ENCODE assay signal across 16 cellular contexts in genomic region chr2:54880428-54880827, GRCh38.
A peak's percentile ranks its signal among the peaks of the same experiment; 100 is the strongest.
DNase-seq lines count a peak whose midpoint lies in the region; ATAC-seq and TF ChIP-seq lines count a peak whose summit lies in the region.
"Had no signal": no experiment of that assay in that cellular context is flagged by ENCODE, and none has a peak within 500 bp of the region (broad histone marks: within the 10 kb centered on the region; RNA-seq: fewer than 3 reads in every experiment).

No MANE protein-coding gene starts in this region.

- CTCF ChIA-PET in SK-N-SH (lab: Yijun Ruan, JAX): interaction anchor here (1.6 kb wide), 1 partner anchor 773 kb away, joined by 3 read pairs; no protein-coding TSS in a partner anchor

- H3K27ac ChIP-seq in SK-N-SH (ENCODE audit: low read depth in 2 of 2, low read length in 1 of 2): no peak overlapping the region
- H3K27ac ChIP-seq: foreskin keratinocyte, sigmoid colon had no signal

- H3K9ac ChIP-seq in SK-N-SH: no peak overlapping the region

- H3K36me3 ChIP-seq in SK-N-SH (replicated peaks in 1 of 2; ENCODE audit: control insufficient read depth in 1 of 2, insufficient read depth in 2 of 2, low read length in 1 of 2): no peaks in the 10 kb centered on the region
- H3K36me3 ChIP-seq: sigmoid colon had no signal

- TF ChIP-seq CTCF in SK-N-SH (IDR thresholded peaks at IDR 0.05): no peak
- no peak for TF ChIP-seq CTCF in glutamatergic neuron (IDR thresholded peaks at IDR 0.05; ENCODE audit: partially characterized antibody, unreplicated experiment)

- H3K9me3 Mint-ChIP-seq in glutamatergic neuron (ENCODE audit: unreplicated experiment): peaks cover 4% of the 10 kb centered on the region
- no peaks in the 10 kb centered on the region for H3K9me3 Mint-ChIP-seq in effector memory CD8-positive, alpha-beta T cell
- H3K9me3 Mint-ChIP-seq: activated naive CD4-positive, alpha-beta T cell treated with anti-CD3 and anti-CD28 coated beads, Interleukin-2, amount 50 U/mL, for 24 hours; central memory CD8-positive, alpha-beta T cell; neural crest cell had no signal

- no peaks in the 10 kb centered on the region for H3K36me3 Mint-ChIP-seq in glutamatergic neuron (ENCODE audit: unreplicated experiment)
- H3K36me3 Mint-ChIP-seq in effector memory CD8-positive, alpha-beta T cell (ENCODE audit: insufficient read depth): no peaks in the 10 kb centered on the region
- H3K36me3 Mint-ChIP-seq: activated naive CD4-positive, alpha-beta T cell treated with anti-CD3 and anti-CD28 coated beads, Interleukin-2, amount 50 U/mL, for 24 hours; CD14-positive monocyte had no signal

- H3K79me2 ChIP-seq in SK-N-SH (ENCODE audit: insufficient read depth): no peaks in the 10 kb centered on the region

- H3K27me3 ChIP-seq in SK-N-SH (ENCODE audit: insufficient read depth): no peaks in the 10 kb centered on the region
- H3K27me3 ChIP-seq: foreskin keratinocyte, sigmoid colon had no signal

- no peaks in the 10 kb centered on the region; a peak in 2 of 4 replicates for H3K4me1 ChIP-seq in SK-N-SH (ENCODE audit: control insufficient read depth in 1 of 2, insufficient read depth in 2 of 2, low read depth in 1 of 2, low read length in 1 of 2)
- H3K4me1 ChIP-seq: foreskin keratinocyte, sigmoid colon had no signal

- no peak overlapping the region for H3K4me2 ChIP-seq in SK-N-SH

- no peak overlapping the region for H3K4me3 ChIP-seq in SK-N-SH (ENCODE audit: low read depth in 2 of 2, low read length in 1 of 2)
- H3K4me3 ChIP-seq: sigmoid colon had no signal

- TF ChIP-seq EP300 in SK-N-SH (IDR thresholded peaks at IDR 0.05; ENCODE audit: borderline replicate concordance in 1 of 2, low read depth in 1 of 2, low read length in 1 of 2): no peak

- no peak for ATAC-seq in SK-N-SH treated with all-trans-retinoic acid at 6 μM for 48 hours
- no peak for ATAC-seq in effector memory CD8-positive, alpha-beta T cell (replicated peaks)
- ATAC-seq: foreskin keratinocyte had no signal

- POLR2A ChIA-PET in SK-N-SH (lab: Yijun Ruan, JAX): no interaction called here

- TF ChIP-seq RAD21 in SK-N-SH (IDR thresholded peaks at IDR 0.05; ENCODE audit: low read length): no peak

- no peaks in the 10 kb centered on the region for H4K20me1 ChIP-seq in SK-N-SH (ENCODE audit: insufficient read depth)

- DNase-seq in SK-N-SH: no peak
- peak; percentile 23 for DNase-seq in NCI-H69 (lab: John Stamatoyannopoulos, UW)
- DNase-seq in glutamatergic neuron: no peak
- no peak for DNase-seq in effector memory CD8-positive, alpha-beta T cell
- DNase-seq in SW480 (ENCODE audit: low spot score): no peak
- no peak for DNase-seq in T-helper 9 cell
- DNase-seq: activated CD4-positive, alpha-beta T cell treated with anti-CD3 and anti-CD28 coated beads for 48 hours; anterior cingulate cortex; foreskin keratinocyte; hippocampal formation; sigmoid colon had no signal

- H3K9me3 ChIP-seq in SK-N-SH: no peaks in the 10 kb centered on the region
- H3K9me3 ChIP-seq: sigmoid colon had no signal

- no peaks in the 10 kb centered on the region for H3F3A ChIP-seq in SK-N-SH (replicated peaks; ENCODE audit: insufficient read depth)

- H2AFZ ChIP-seq in SK-N-SH (ENCODE audit: low read depth): no peak overlapping the region

- peaks cover 6% of the 10 kb centered on the region for H3K27me3 Mint-ChIP-seq in glutamatergic neuron (ENCODE audit: unreplicated experiment)
- H3K27me3 Mint-ChIP-seq in effector memory CD8-positive, alpha-beta T cell: no peaks in the 10 kb centered on the region
- H3K27me3 Mint-ChIP-seq: central memory CD8-positive, alpha-beta T cell had no signal

- H3K27ac Mint-ChIP-seq in glutamatergic neuron (ENCODE audit: unreplicated experiment): peak overlapping the region; percentile 92
- H3K27ac Mint-ChIP-seq in effector memory CD8-positive, alpha-beta T cell: no peak overlapping the region
- H3K27ac Mint-ChIP-seq: activated naive CD4-positive, alpha-beta T cell treated with anti-CD3 and anti-CD28 coated beads, Interleukin-2, amount 50 U/mL, for 24 hours; CD14-positive monocyte had no signal

- WGBS in SK-N-SH (ENCODE audit: low lambda C conversion rate): 84% methylated on average over 1 of the region's 1 CpG

- peaks cover 22% of the 10 kb centered on the region for H3K4me1 Mint-ChIP-seq in glutamatergic neuron (ENCODE audit: low read depth, unreplicated experiment)
- no peaks in the 10 kb centered on the region for H3K4me1 Mint-ChIP-seq in effector memory CD8-positive, alpha-beta T cell (ENCODE audit: low read depth in 2 of 2)
- H3K4me1 Mint-ChIP-seq: activated naive CD4-positive, alpha-beta T cell treated with anti-CD3 and anti-CD28 coated beads, Interleukin-2, amount 50 U/mL, for 24 hours; CD14-positive monocyte; central memory CD8-positive, alpha-beta T cell; neural crest cell had no signal

- H3K4me3 Mint-ChIP-seq in glutamatergic neuron (ENCODE audit: unreplicated experiment): no peak overlapping the region
- no peak overlapping the region for H3K4me3 Mint-ChIP-seq in effector memory CD8-positive, alpha-beta T cell
- H3K4me3 Mint-ChIP-seq: activated naive CD4-positive, alpha-beta T cell treated with anti-CD3 and anti-CD28 coated beads, Interleukin-2, amount 50 U/mL, for 24 hours; CD14-positive monocyte; central memory CD8-positive, alpha-beta T cell; neural crest cell had no signal

- no peaks in the 10 kb centered on the region for H3K9me2 ChIP-seq in SK-N-SH

TF ChIP-seq in SK-N-SH, 30 proteins besides CTCF, POLR2A, EP300 and RAD21:
- 0 out of 2 replicates have a peak, but pooled peaks have one; percentile 10 for TF ChIP-seq PBX3 (IDR thresholded peaks at IDR 0.05)
- TF ChIP-seq YY1 (IDR thresholded peaks at IDR 0.05; ENCODE audit: low read depth): no peak

TF ChIP-seq in SK-N-SH treated with all-trans-retinoic acid at 6 μM for 48 hours, 23 proteins besides CTCF, POLR2A, EP300 and RAD21:
- TF ChIP-seq ESRRG (CRISPR knock-in tag; IDR thresholded peaks at IDR 0.05) (no peak), ZNF8 (CRISPR knock-in tag; IDR thresholded peaks at IDR 0.05) (no peak)
